In the genomic region with DNA sequence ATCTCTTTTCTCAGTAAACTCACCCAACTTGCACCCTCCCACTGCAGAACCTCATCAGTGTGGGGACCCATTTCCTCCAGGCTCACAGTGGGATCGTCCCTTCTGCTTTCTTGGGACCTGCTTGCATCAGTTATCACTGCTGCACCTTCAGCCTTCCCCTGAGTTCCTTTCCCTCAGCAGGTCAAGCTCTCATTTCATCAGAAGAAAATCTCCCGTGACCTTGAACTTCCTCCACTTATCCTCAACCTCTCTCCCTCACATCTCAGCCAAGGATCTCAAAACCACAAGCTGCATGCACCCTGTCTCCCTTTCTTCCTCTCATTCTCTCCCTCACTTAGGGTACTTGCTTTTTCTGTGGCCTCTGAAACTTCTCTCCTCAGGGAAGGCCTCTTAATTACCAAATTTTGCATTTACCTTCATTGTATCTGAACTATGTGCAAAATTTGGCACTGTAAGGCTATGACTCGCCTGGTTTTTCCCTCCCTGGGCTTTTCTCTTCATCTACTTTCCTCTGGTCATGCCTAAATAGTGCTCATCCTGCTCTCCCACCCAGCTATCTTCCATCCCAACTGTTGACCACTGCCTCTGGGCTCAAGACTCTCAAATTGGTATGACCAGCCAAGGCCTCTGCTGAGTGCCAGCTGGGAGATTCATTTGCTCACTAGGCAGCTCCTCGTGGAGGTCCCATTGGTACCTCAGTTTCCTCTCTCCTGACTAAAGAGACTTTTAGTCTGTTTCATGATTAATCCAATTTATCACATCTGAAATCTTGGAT, we compare ENCODE assay signal across 12 cellular contexts.
A peak's percentile ranks its signal among the peaks of the same experiment; 100 is the strongest.
DNase-seq lines count a peak whose midpoint lies in the region; ATAC-seq and TF ChIP-seq lines count a peak whose summit lies in the region.
"Had no signal": no experiment of that assay in that cellular context is flagged by ENCODE, and none has a peak within 500 bp of the region (broad histone marks: within the 10 kb centered on the region; RNA-seq: fewer than 3 reads in every experiment).

No MANE protein-coding gene starts in this region.

- DNase-seq in activated naive CD4-positive, alpha-beta T cell treated with anti-CD3 and anti-CD28 coated beads, Interleukin-2, amount 10 ng/mL, durations not matched to agents 7 days and 5 days: no peak
- no peak for DNase-seq in activated naive CD4-positive, alpha-beta T cell treated with Interleukin-2 at 50 U/mL for 16 hours
- no peak for DNase-seq in effector memory CD4-positive, alpha-beta T cell
- DNase-seq in HAP-1 (ENCODE audit: low spot score in 2 of 2) (no peak), NCI-H1417 (lab: John Stamatoyannopoulos, UW) (no peak), KBM-7 (no peak)
- DNase-seq: left ventricle myocardium inferior, NCI-H1105 treated with DMSO at 0.1 percent for 48 hours, NCI-H446 treated with DMSO at 0.1 percent for 48 hours, Right ventricle myocardium superior had no signal

- no peaks in the 10 kb centered on the region for H3K27me3 Mint-ChIP-seq in activated naive CD4-positive, alpha-beta T cell treated with anti-CD3 and anti-CD28 coated beads, Interleukin-2, amount 10 ng/mL, durations not matched to agents 7 days and 5 days
- no peaks in the 10 kb centered on the region for H3K27me3 Mint-ChIP-seq in stimulated activated memory B cell treated with anti-CD40 and anti-IgM and Interleukin-4, amounts not matched to agents 10 μg/mL and 1 μg/mL and 100 μg/mL, for 72 hours

- no peak overlapping the region for H3K4me3 ChIP-seq in effector memory CD4-positive, alpha-beta T cell (ENCODE audit: insufficient read depth, low read depth, low read length, poor library complexity, severe bottlenecking)
- no peak overlapping the region for H3K4me3 ChIP-seq in HAP-1
- H3K4me3 ChIP-seq: left ventricle myocardium inferior had no signal

- peak overlapping the region; percentile 0 for H3K4me3 Mint-ChIP-seq in activated naive CD4-positive, alpha-beta T cell treated with anti-CD3 and anti-CD28 coated beads, Interleukin-2, amount 10 ng/mL, durations not matched to agents 7 days and 5 days
- peak overlapping the region; percentile 27 for H3K4me3 Mint-ChIP-seq in stimulated activated memory B cell treated with anti-CD40 and anti-IgM and Interleukin-4, amounts not matched to agents 10 μg/mL and 1 μg/mL and 100 μg/mL, for 72 hours

- ATAC-seq in stimulated activated memory B cell treated with anti-CD40 and anti-IgM and Interleukin-4, amounts not matched to agents 10 μg/mL and 1 μg/mL and 100 μg/mL, for 72 hours: no peak

- H3K27me3 ChIP-seq in effector memory CD4-positive, alpha-beta T cell (replicated peaks; ENCODE audit: control insufficient read depth, insufficient read depth, low read length, poor library complexity, severe bottlenecking): no peaks in the 10 kb centered on the region
- H3K27me3 ChIP-seq in HAP-1 (ENCODE audit: low read depth): no peaks in the 10 kb centered on the region

- CTCF ChIA-PET in activated naive CD4-positive, alpha-beta T cell treated with anti-CD3 and anti-CD28 coated beads, Interleukin-2, amount 10 ng/mL, durations not matched to agents 7 days and 5 days (lab: Charles Lee): no interaction called here

- H3K9me3 Mint-ChIP-seq in activated naive CD4-positive, alpha-beta T cell treated with anti-CD3 and anti-CD28 coated beads, Interleukin-2, amount 10 ng/mL, durations not matched to agents 7 days and 5 days: no peaks in the 10 kb centered on the region
- H3K9me3 Mint-ChIP-seq in stimulated activated memory B cell treated with anti-CD40 and anti-IgM and Interleukin-4, amounts not matched to agents 10 μg/mL and 1 μg/mL and 100 μg/mL, for 72 hours: no peaks in the 10 kb centered on the region

- no peak for TF ChIP-seq CTCF in VCaP (conservative IDR thresholded peaks at IDR 0.05)

- no peaks in the 10 kb centered on the region for H3K9me3 ChIP-seq in effector memory CD4-positive, alpha-beta T cell (ENCODE audit: control insufficient read depth, low read length)
- no peaks in the 10 kb centered on the region for H3K9me3 ChIP-seq in HAP-1
- H3K9me3 ChIP-seq: left ventricle myocardium inferior had no signal

- peak overlapping the region; percentile 86 for H3K27ac Mint-ChIP-seq in activated naive CD4-positive, alpha-beta T cell treated with anti-CD3 and anti-CD28 coated beads, Interleukin-2, amount 10 ng/mL, durations not matched to agents 7 days and 5 days
- H3K27ac Mint-ChIP-seq in stimulated activated memory B cell treated with anti-CD40 and anti-IgM and Interleukin-4, amounts not matched to agents 10 μg/mL and 1 μg/mL and 100 μg/mL, for 72 hours: peak overlapping the region; percentile 97

- H3K4me1 Mint-ChIP-seq in activated naive CD4-positive, alpha-beta T cell treated with anti-CD3 and anti-CD28 coated beads, Interleukin-2, amount 10 ng/mL, durations not matched to agents 7 days and 5 days: peaks cover 48% of the 10 kb centered on the region
- H3K4me1 Mint-ChIP-seq in stimulated activated memory B cell treated with anti-CD40 and anti-IgM and Interleukin-4, amounts not matched to agents 10 μg/mL and 1 μg/mL and 100 μg/mL, for 72 hours: peaks cover 56% of the 10 kb centered on the region

- in situ Hi-C loops in HAP-1 (cut with MboI; ENCODE audit: low sequenced_read_pairs): loop anchor here (5.0 kb wide), 1 partner anchor 148 kb away; no protein-coding TSS in a partner anchor
- in situ Hi-C loops in KBM-7 (cut with MboI; ENCODE audit: low pct_unique_long_range_greater_than_20kb, low sequenced_read_pairs): loop anchor here (25.0 kb wide), 1 partner anchor 153 kb away; the partner anchor contains the start of gene RBM4B

- peaks cover 21% of the 10 kb centered on the region for H3K36me3 Mint-ChIP-seq in activated naive CD4-positive, alpha-beta T cell treated with anti-CD3 and anti-CD28 coated beads, Interleukin-2, amount 10 ng/mL, durations not matched to agents 7 days and 5 days
- H3K36me3 Mint-ChIP-seq in stimulated activated memory B cell treated with anti-CD40 and anti-IgM and Interleukin-4, amounts not matched to agents 10 μg/mL and 1 μg/mL and 100 μg/mL, for 72 hours: peaks cover 17% of the 10 kb centered on the region

- 0 out of 2 replicates have a peak overlapping the region, but pooled peaks have one; percentile 0 for H3K27ac ChIP-seq in VCaP
- H3K27ac ChIP-seq in effector memory CD4-positive, alpha-beta T cell (ENCODE audit: insufficient read depth, low read length, poor library complexity, severe bottlenecking): peak overlapping the region; percentile 41
- H3K27ac ChIP-seq: left ventricle myocardium inferior had no signal

- H3K4me1 ChIP-seq in effector memory CD4-positive, alpha-beta T cell (ENCODE audit: control insufficient read depth, insufficient read depth, low read length, poor library complexity, severe bottlenecking): peaks cover 31% of the 10 kb centered on the region
- H3K4me1 ChIP-seq in HAP-1: peaks cover 15% of the 10 kb centered on the region

- H3K36me3 ChIP-seq in effector memory CD4-positive, alpha-beta T cell (ENCODE audit: control insufficient read depth, insufficient read depth, low read length): peaks cover 10% of the 10 kb centered on the region
- peaks cover 26% of the 10 kb centered on the region for H3K36me3 ChIP-seq in HAP-1 (replicated peaks)
